Comparison of ENCODE assay signal across 24 cellular contexts in genomic region chr10:117476716-117477115, GRCh38.
A peak's percentile ranks its signal among the peaks of the same experiment; 100 is the strongest.
DNase-seq lines count a peak whose midpoint lies in the region; TF ChIP-seq lines count a peak whose summit lies in the region.
"Had no signal": no experiment of that assay in that cellular context is flagged by ENCODE, and none has a peak within 500 bp of the region (broad histone marks: within the 10 kb centered on the region; RNA-seq: fewer than 3 reads in every experiment).

No MANE protein-coding gene starts in this region.

- H3K9me3 Mint-ChIP-seq in type B pancreatic cell: peaks cover 3% of the 10 kb centered on the region
- H3K9me3 Mint-ChIP-seq: natural killer cell, T-cell had no signal

- TF ChIP-seq EP300 in esophagus muscularis mucosa (IDR thresholded peaks at IDR 0.05): no peak
- TF ChIP-seq EP300 in sigmoid colon (IDR thresholded peaks at IDR 0.05): no peak

- DNase-seq in DMS 273 (lab: John Stamatoyannopoulos, UW; ENCODE audit: unreplicated experiment) (peak; percentile 25), DMS 273 treated with DMSO at 0.1 percent for 48 hours (lab: John Stamatoyannopoulos, UW) (no peak), GM03348 (ENCODE audit: low spot score) (peak; percentile 53), esophagus muscularis mucosa (ENCODE audit: extremely low spot score) (no peak), sigmoid colon (peak; percentile 69), SIG-M5 (lab: John Stamatoyannopoulos, UW) (no peak), type B pancreatic cell (ENCODE audit: extremely low spot score, unreplicated experiment) (no peak)
- DNase-seq in stimulated activated CD8-positive, alpha-beta memory T cell treated with anti-CD3 and anti-CD28 coated beads, Interleukin-4, amount 100 ng/mL, for 48 hours: no peak
- DNase-seq: activated CD4-positive, alpha-beta T cell treated with anti-CD3 and anti-CD28 coated beads for 1 hour; activated T-cell treated with anti-CD3 and anti-CD28 coated beads, Interleukin-2, amount 50 U/mL, for 48 hours; AML-193; brain microvascular endothelial cell; GF-D8; natural killer cell; NCI-H1930; NCI-H226; PC-3; stimulated activated CD4-positive, alpha-beta T cell treated with anti-CD3 and anti-CD28 coated beads, Interleukin-2, amount 100 ng/mL, for 48 hours; stimulated activated naive CD4-positive, alpha-beta T cell; T-cell had no signal

- H3K27ac Mint-ChIP-seq in type B pancreatic cell: no peak overlapping the region
- H3K27ac Mint-ChIP-seq: natural killer cell, T-cell had no signal

- TF ChIP-seq CTCF in esophagus muscularis mucosa (IDR thresholded peaks at IDR 0.05): no peak
- no peak for TF ChIP-seq CTCF in sigmoid colon (IDR thresholded peaks at IDR 0.05)
- TF ChIP-seq CTCF in type B pancreatic cell (conservative IDR thresholded peaks at IDR 0.05): no peak

- intact Hi-C loops in esophagus muscularis mucosa (cut with DNase I): no loop called here
- intact Hi-C loops in sigmoid colon (cut with DNase I): loop anchor here (5.0 kb wide), 1 partner anchor 34 kb away; no protein-coding TSS in a partner anchor

- H3K9me3 ChIP-seq in esophagus muscularis mucosa (no peaks in the 10 kb centered on the region), sigmoid colon (no peaks in the 10 kb centered on the region)

- no peaks in the 10 kb centered on the region for H3K36me3 ChIP-seq in esophagus muscularis mucosa
- no peaks in the 10 kb centered on the region for H3K36me3 ChIP-seq in sigmoid colon
- H3K36me3 ChIP-seq: brain microvascular endothelial cell had no signal

- H3K27me3 Mint-ChIP-seq in type B pancreatic cell: peaks cover 21% of the 10 kb centered on the region

- H3K4me1 ChIP-seq in esophagus muscularis mucosa (peaks cover 0 to 3% (median 0%) of the 10 kb centered on the region in 4 donors), sigmoid colon (peaks cover 0 to 34% (median 23%) of the 10 kb centered on the region in 4 donors)
- H3K4me1 ChIP-seq: parathyroid adenoma had no signal

- TF ChIP-seq POLR2A in esophagus muscularis mucosa (IDR thresholded peaks at IDR 0.05; ENCODE audit: low read depth): no peak
- no peak for TF ChIP-seq POLR2A in sigmoid colon (IDR thresholded peaks at IDR 0.05)

- no peak overlapping the region for H3K4me3 Mint-ChIP-seq in type B pancreatic cell
- H3K4me3 Mint-ChIP-seq: natural killer cell, T-cell had no signal

- no peaks in the 10 kb centered on the region for H3K36me3 Mint-ChIP-seq in type B pancreatic cell
- H3K36me3 Mint-ChIP-seq: natural killer cell, T-cell had no signal

- WGBS in esophagus muscularis mucosa: 75% methylated on average over 3 of the region's 3 CpGs
- WGBS in sigmoid colon, 2 donors: 74 to 87% methylated on average over 3 of the region's 3 CpGs

- peak overlapping the region in 3 of 4 donors; percentile 32 to 55 (median 42) for H3K27ac ChIP-seq in esophagus muscularis mucosa (replicated peaks in 1 of 4)
- H3K27ac ChIP-seq in sigmoid colon: peak overlapping the region; percentile 50 to 66 (median 63)
- H3K27ac ChIP-seq: 22Rv1, brain microvascular endothelial cell, KMS-11, parathyroid adenoma had no signal

- peaks cover 0 to 49% (median 0%) of the 10 kb centered on the region in 4 donors for H3K27me3 ChIP-seq in esophagus muscularis mucosa
- no peaks in the 10 kb centered on the region for H3K27me3 ChIP-seq in sigmoid colon
- H3K27me3 ChIP-seq: brain microvascular endothelial cell had no signal

- H3K4me1 Mint-ChIP-seq in type B pancreatic cell (ENCODE audit: unreplicated experiment): no peaks in the 10 kb centered on the region
- H3K4me1 Mint-ChIP-seq: natural killer cell, T-cell had no signal

- H3K4me3 ChIP-seq in esophagus muscularis mucosa (no peak overlapping the region), sigmoid colon (no peak overlapping the region)
- H3K4me3 ChIP-seq: smooth muscle cell had no signal

Comparison
In these comparisons a context has a peak if more than half of its experiments do, and no peak if none do; other contexts are left out.
1. DNase-seq: peak in DMS 273 (single experiment), GM03348 (single experiment) and sigmoid colon (single experiment); none in DMS 273 treated with DMSO at 0.1 percent for 48 hours (single experiment), esophagus muscularis mucosa (single experiment), stimulated activated CD8-positive, alpha-beta memory T cell treated with anti-CD3 and anti-CD28 coated beads, Interleukin-4, amount 100 ng/mL, for 48 hours (single experiment), SIG-M5 (single experiment) and type B pancreatic cell (single experiment).